Comparison of ENCODE assay signal across 16 cellular contexts in the genomic region with DNA sequence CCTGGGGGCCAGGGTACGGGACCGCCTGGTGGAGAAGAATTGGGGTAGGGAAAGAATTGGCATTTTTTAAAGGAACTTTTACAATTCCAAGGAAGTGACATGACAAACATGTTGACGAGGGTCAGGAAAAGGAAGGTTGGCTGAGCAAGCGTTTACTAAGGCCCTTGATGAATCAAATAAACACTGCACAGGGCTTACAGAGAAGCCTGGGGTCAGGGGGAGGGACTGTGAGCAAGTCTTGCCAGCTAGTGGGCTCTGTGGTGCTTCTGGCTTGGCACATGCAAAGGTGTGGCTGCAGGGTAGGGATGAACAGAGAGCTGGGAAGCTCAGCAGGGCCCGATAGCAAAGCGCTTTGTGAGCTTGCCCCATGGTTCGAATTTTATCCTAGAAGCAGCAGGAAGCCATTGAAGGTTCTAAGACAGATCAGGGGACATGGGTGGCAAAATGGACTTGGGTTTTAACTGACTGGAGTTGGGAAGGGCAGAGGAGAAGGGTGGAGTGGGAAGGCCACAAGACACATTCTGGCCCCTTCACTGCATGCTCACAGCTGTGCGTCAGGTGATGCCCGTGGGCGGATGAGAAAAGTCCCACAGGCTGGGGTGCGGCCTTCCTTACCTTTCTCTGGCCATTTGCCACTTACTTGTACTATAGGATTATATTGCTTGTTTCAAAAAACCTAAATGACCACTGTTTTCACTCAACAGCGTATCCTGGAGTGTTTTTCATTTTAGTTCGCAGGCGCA.
DNase-seq lines count a peak whose midpoint lies in the region; ATAC-seq and TF ChIP-seq lines count a peak whose summit lies in the region.
"Had no signal": no experiment of that assay in that cellular context is flagged by ENCODE, and none has a peak within 500 bp of the region (broad histone marks: within the 10 kb centered on the region; RNA-seq: fewer than 3 reads in every experiment).

No MANE protein-coding gene starts in this region.

- H3K4me3 ChIP-seq in CD4-positive, CD25-positive, alpha-beta regulatory T cell (ENCODE audit: low read depth, low read length), result no peak overlapping the region
- H3K4me3 ChIP-seq: colonic mucosa, ovary had no signal

- H2BK12ac ChIP-seq in H9 (ENCODE audit: insufficient read length, low read depth, low read length), result no peak overlapping the region

- H4K91ac ChIP-seq in H9 (ENCODE audit: insufficient read length, low read depth, low read length), result no peak overlapping the region

- H4K5ac ChIP-seq in H9 (ENCODE audit: insufficient read length, low read depth, low read length), result no peak overlapping the region

- H3K4ac ChIP-seq in H9 (ENCODE audit: low read depth, low read length), result no peak overlapping the region

- H3K4me3 Mint-ChIP-seq in CD4-positive, CD25-positive, alpha-beta regulatory T cell, result peak overlapping the region in 1 of 4 donors; percentile 41
- no peak overlapping the region for H3K4me3 Mint-ChIP-seq in H9
- no peak overlapping the region for H3K4me3 Mint-ChIP-seq in activated T-helper 1 cell treated with anti-CD3 and anti-CD28 coated beads, Interleukin-12 subunit alpha, Interleukin-12 subunit beta, Interleukin-2, Interleukin-4 antibody, amounts not matched to agents 30 ng/mL and 10 ng/mL and 1 ng/mL, durations not matched to agents 14 hours and 24 hours and 36 hours

- intact Hi-C loops in activated T-helper 1 cell treated with anti-CD3 and anti-CD28 coated beads, Interleukin-12 subunit alpha, Interleukin-12 subunit beta, Interleukin-2, Interleukin-4 antibody, amounts not matched to agents 30 ng/mL and 10 ng/mL and 1 ng/mL, durations not matched to agents 14 hours and 24 hours and 36 hours (cut with micrococcal nuclease), result loop anchor here (2.0 kb wide), 1 partner anchor 13 kb away; no protein-coding TSS in a partner anchor

- H3K27ac ChIP-seq in CD4-positive, CD25-positive, alpha-beta regulatory T cell (ENCODE audit: insufficient read depth, low read length, poor library complexity, severe bottlenecking), result no peak overlapping the region
- no peak overlapping the region for H3K27ac ChIP-seq in H9 (ENCODE audit: insufficient read length, low read depth, low read length)
- H3K27ac ChIP-seq: C4-2B, colonic mucosa, ovary had no signal

- no peaks in the 10 kb centered on the region for H3K27me3 ChIP-seq in CD4-positive, CD25-positive, alpha-beta regulatory T cell (ENCODE audit: control insufficient read depth, insufficient read depth, low read length)
- H3K27me3 ChIP-seq in H9 (ENCODE audit: insufficient read depth, low read length), result no peaks in the 10 kb centered on the region
- H3K27me3 ChIP-seq: colonic mucosa, ovary had no signal

- H3K9me3 ChIP-seq in CD4-positive, CD25-positive, alpha-beta regulatory T cell (ENCODE audit: control insufficient read depth in 2 of 2, low read length in 2 of 2), result no peaks in the 10 kb centered on the region
- no peaks in the 10 kb centered on the region for H3K9me3 ChIP-seq in H9 (ENCODE audit: control insufficient read depth, low read depth, low read length)
- H3K9me3 ChIP-seq: colonic mucosa, ovary had no signal

- no peak overlapping the region for H2BK15ac ChIP-seq in H9 (ENCODE audit: low read depth, low read length)

- H3K27me3 Mint-ChIP-seq in CD4-positive, CD25-positive, alpha-beta regulatory T cell, result no peaks in the 10 kb centered on the region
- 0 out of 2 replicates have a peak, but pooled peaks cover 1% of the 10 kb centered on the region for H3K27me3 Mint-ChIP-seq in H9 (ENCODE audit: low read depth)
- H3K27me3 Mint-ChIP-seq in activated T-helper 1 cell treated with anti-CD3 and anti-CD28 coated beads, Interleukin-12 subunit alpha, Interleukin-12 subunit beta, Interleukin-2, Interleukin-4 antibody, amounts not matched to agents 30 ng/mL and 10 ng/mL and 1 ng/mL, durations not matched to agents 14 hours and 24 hours and 36 hours (ENCODE audit: insufficient read depth), result no peaks in the 10 kb centered on the region

- no peak overlapping the region for H2AK5ac ChIP-seq in H9 (ENCODE audit: insufficient read length, low read length)

- H3K14ac ChIP-seq in H9 (ENCODE audit: insufficient read depth, low read length), result no peak overlapping the region

- H2BK20ac ChIP-seq in H9 (ENCODE audit: low read depth, low read length, poor library complexity, severe bottlenecking), result no peak overlapping the region

- peaks cover 16% of the 10 kb centered on the region for H3K4me1 ChIP-seq in CD4-positive, CD25-positive, alpha-beta regulatory T cell (ENCODE audit: control insufficient read depth, insufficient read depth, low read length, poor library complexity, severe bottlenecking)
- peaks cover 3% of the 10 kb centered on the region; the same call in 1 of the 2 replicates for H3K4me1 ChIP-seq in H9 (ENCODE audit: insufficient read depth, low read length)
- H3K4me1 ChIP-seq: colonic mucosa had no signal

- no peak overlapping the region for H2BK120ac ChIP-seq in H9 (ENCODE audit: low read depth, low read length, poor library complexity, severe bottlenecking)

- TF ChIP-seq CTCF in H9 (conservative IDR thresholded peaks at IDR 0.05), result no peak

- H3K79me1 ChIP-seq in H9 (ENCODE audit: insufficient read depth, low read depth, low read length, poor library complexity, severe bottlenecking), result no peaks in the 10 kb centered on the region

- peaks cover 20% of the 10 kb centered on the region for H3K36me3 Mint-ChIP-seq in CD4-positive, CD25-positive, alpha-beta regulatory T cell
- no peaks in the 10 kb centered on the region for H3K36me3 Mint-ChIP-seq in H9 (ENCODE audit: insufficient read depth in 1 of 3, low read depth in 3 of 3)
- peaks cover 24% of the 10 kb centered on the region for H3K36me3 Mint-ChIP-seq in activated T-helper 1 cell treated with anti-CD3 and anti-CD28 coated beads, Interleukin-12 subunit alpha, Interleukin-12 subunit beta, Interleukin-2, Interleukin-4 antibody, amounts not matched to agents 30 ng/mL and 10 ng/mL and 1 ng/mL, durations not matched to agents 14 hours and 24 hours and 36 hours (ENCODE audit: low read depth)

- H3K9ac ChIP-seq in H9 (ENCODE audit: extremely low read depth, insufficient read length, low read length), result no peak overlapping the region

- H3K9me3 Mint-ChIP-seq in CD4-positive, CD25-positive, alpha-beta regulatory T cell, result no peaks in the 10 kb centered on the region
- H3K9me3 Mint-ChIP-seq in H9, result no peaks in the 10 kb centered on the region
- no peaks in the 10 kb centered on the region for H3K9me3 Mint-ChIP-seq in activated T-helper 1 cell treated with anti-CD3 and anti-CD28 coated beads, Interleukin-12 subunit alpha, Interleukin-12 subunit beta, Interleukin-2, Interleukin-4 antibody, amounts not matched to agents 30 ng/mL and 10 ng/mL and 1 ng/mL, durations not matched to agents 14 hours and 24 hours and 36 hours

- H3K18ac ChIP-seq in H9 (ENCODE audit: insufficient read length, low read depth, low read length), result no peak overlapping the region

- no peak overlapping the region for H3K4me2 ChIP-seq in H9 (ENCODE audit: insufficient read depth, insufficient read length, low read length)

- no peaks in the 10 kb centered on the region for H3K79me2 ChIP-seq in H9 (ENCODE audit: insufficient read depth, low read length)

- no peaks in the 10 kb centered on the region for H4K20me1 ChIP-seq in H9 (ENCODE audit: control insufficient read depth, insufficient read depth, insufficient read length)

- H2AFZ ChIP-seq in H9 (ENCODE audit: low read length), result no peak overlapping the region

- no peak overlapping the region for H4K8ac ChIP-seq in H9 (replicated peaks; ENCODE audit: insufficient read length, low read depth, low read length)

- H3K56ac ChIP-seq in H9 (ENCODE audit: insufficient read length, low read depth, low read length), result no peak overlapping the region

- no peaks in the 10 kb centered on the region for H3K23me2 ChIP-seq in H9 (ENCODE audit: insufficient read length, low read depth, low read length, poor library complexity, severe bottlenecking)

- no peak overlapping the region for H2BK5ac ChIP-seq in H9 (ENCODE audit: insufficient read length, low read length)

- H3K23ac ChIP-seq in H9 (ENCODE audit: insufficient read length, low read depth, low read length), result no peak overlapping the region

- WGBS in H9 (ENCODE audit: extremely low coverage, insufficient read length, low lambda C conversion rate), result no CpG with 5 or more reads among the region's 14 CpGs

- peaks cover 10% of the 10 kb centered on the region for H3K36me3 ChIP-seq in CD4-positive, CD25-positive, alpha-beta regulatory T cell (ENCODE audit: control insufficient read depth, insufficient read depth, low read length)
- H3K36me3 ChIP-seq: colonic mucosa, ovary had no signal

- no peak for ATAC-seq in CD4-positive, CD25-positive, alpha-beta regulatory T cell (ENCODE audit: low read depth in 2 of 2)
- ATAC-seq in HG03135 (IDR thresholded peaks at IDR 0.05; ENCODE audit: unreplicated experiment), result no peak
- ATAC-seq: esophagus mucosa had no signal

- peaks cover 11 to 32% (median 19%) of the 10 kb centered on the region in 4 donors for H3K4me1 Mint-ChIP-seq in CD4-positive, CD25-positive, alpha-beta regulatory T cell
- peaks cover 38 to 42% of the 10 kb centered on the region in 2 experiments for H3K4me1 Mint-ChIP-seq in H9
- peaks cover 62% of the 10 kb centered on the region for H3K4me1 Mint-ChIP-seq in activated T-helper 1 cell treated with anti-CD3 and anti-CD28 coated beads, Interleukin-12 subunit alpha, Interleukin-12 subunit beta, Interleukin-2, Interleukin-4 antibody, amounts not matched to agents 30 ng/mL and 10 ng/mL and 1 ng/mL, durations not matched to agents 14 hours and 24 hours and 36 hours (ENCODE audit: low read depth)

- no peak for DNase-seq in CD4-positive, CD25-positive, alpha-beta regulatory T cell
- DNase-seq in H9 (peak; percentile 22), mesenteric fat pad (ENCODE audit: low spot score) (peak; percentile 68), putamen (ENCODE audit: low spot score) (no peak), HCEC 1CT (no peak)
- no peak for DNase-seq in activated T-helper 1 cell treated with anti-CD3 and anti-CD28 coated beads, Interleukin-12 subunit alpha, Interleukin-12 subunit beta, Interleukin-2, Interleukin-4 antibody, amounts not matched to agents 30 ng/mL and 10 ng/mL and 1 ng/mL, durations not matched to agents 14 hours and 24 hours and 36 hours (ENCODE audit: low spot score)
- DNase-seq: activated CD8-positive, alpha-beta memory T cell treated with anti-CD3 and anti-CD28 coated beads, Interleukin-2, amount 50 U/mL, for 48 hours; anterior cingulate cortex; colonic mucosa; midbrain; NCI-H1092 treated with DMSO at 0.1 percent for 48 hours; NCI-H345; ovary had no signal

- peak overlapping the region in 2 of 3 donors; percentile 28 to 33 for H3K27ac Mint-ChIP-seq in CD4-positive, CD25-positive, alpha-beta regulatory T cell
- peak overlapping the region in 1 of 3 experiments; percentile 81; a peak in 2 of 7 replicates for H3K27ac Mint-ChIP-seq in H9
- H3K27ac Mint-ChIP-seq in activated T-helper 1 cell treated with anti-CD3 and anti-CD28 coated beads, Interleukin-12 subunit alpha, Interleukin-12 subunit beta, Interleukin-2, Interleukin-4 antibody, amounts not matched to agents 30 ng/mL and 10 ng/mL and 1 ng/mL, durations not matched to agents 14 hours and 24 hours and 36 hours, result peak overlapping the region; percentile 38

- H3T11ph ChIP-seq in H9 (ENCODE audit: low read length), result no peak overlapping the region

Comparison
In these comparisons a context has a peak if more than half of its experiments do, and no peak if none do; other contexts are left out.
1. DNase-seq: peak in H9 (single experiment) and mesenteric fat pad (single experiment); none in CD4-positive, CD25-positive, alpha-beta regulatory T cell (0 of 3), activated T-helper 1 cell treated with anti-CD3 and anti-CD28 coated beads, Interleukin-12 subunit alpha, Interleukin-12 subunit beta, Interleukin-2, Interleukin-4 antibody, amounts not matched to agents 30 ng/mL and 10 ng/mL and 1 ng/mL, durations not matched to agents 14 hours and 24 hours and 36 hours (single experiment), putamen (single experiment) and HCEC 1CT (single experiment).